ENCODE assay signal across 21 cellular contexts in genomic region chr2:239093487-239093886, GRCh38.
"Had no signal": no experiment of that assay in that cellular context is flagged by ENCODE, and none has a peak within 500 bp of the region (broad histone marks: within the 10 kb centered on the region; RNA-seq: fewer than 3 reads in every experiment).

No MANE protein-coding gene starts in this region.

- DNase-seq: islet precursor cell; left ventricle myocardium inferior; mesendoderm; naive B cell; natural killer cell; nephron progenitor cell; right lobe of liver; stimulated activated CD4-positive, alpha-beta T cell treated with anti-CD3 and anti-CD28 coated beads, Interleukin-12 subunit alpha, Interleukin-12 subunit beta, amount 100 ng/mL, for 4 hours; stimulated activated CD4-positive, alpha-beta T cell treated with anti-CD3 and anti-CD28 coated beads, Interleukin-15, amount 100 ng/mL, for 24 hours; stimulated activated CD4-positive, alpha-beta T cell treated with anti-CD3 and anti-CD28 coated beads, Interleukin-2, amount 100 ng/mL, for 24 hours; stimulated activated CD4-positive, alpha-beta T cell treated with anti-CD3 and anti-CD28 coated beads, Interleukin-4, amount 100 ng/mL, for 24 hours; stimulated activated naive CD4-positive, alpha-beta T cell; substantia nigra; uterus had no signal

- H3K4me2 ChIP-seq: neural progenitor cell had no signal

- H3K9me3 ChIP-seq: left ventricle myocardium inferior, ovary, right atrium auricular region, right lobe of liver, tibial nerve, uterus had no signal

- H3K27me3 ChIP-seq: neural progenitor cell, ovary, right atrium auricular region, right lobe of liver, tibial nerve, uterus had no signal

- H3K4me3 ChIP-seq: left ventricle myocardium inferior, lung, neural progenitor cell, ovary, right atrium auricular region, right lobe of liver, skin epidermis, tibial nerve, uterus had no signal

- ATAC-seq: natural killer cell; right lobe of liver; stimulated activated effector memory CD8-positive, alpha-beta T cell treated with anti-CD3 and anti-CD28 coated beads, Interleukin-12 subunit alpha, Interleukin-12 subunit beta, amount 100 ng/mL, for 72 hours had no signal

- H2AFZ ChIP-seq: neural progenitor cell had no signal

- H3K9ac ChIP-seq: neural progenitor cell had no signal

- H3K36me3 ChIP-seq: neural progenitor cell, ovary, right lobe of liver, uterus had no signal

- H3K4me1 ChIP-seq: left ventricle myocardium inferior, right atrium auricular region, right lobe of liver, uterus had no signal

- H3K27ac ChIP-seq: left ventricle myocardium inferior, ovary, right atrium auricular region, right lobe of liver, uterus had no signal
